Comparison of ENCODE assay signal across 7 cellular contexts in the genomic region with DNA sequence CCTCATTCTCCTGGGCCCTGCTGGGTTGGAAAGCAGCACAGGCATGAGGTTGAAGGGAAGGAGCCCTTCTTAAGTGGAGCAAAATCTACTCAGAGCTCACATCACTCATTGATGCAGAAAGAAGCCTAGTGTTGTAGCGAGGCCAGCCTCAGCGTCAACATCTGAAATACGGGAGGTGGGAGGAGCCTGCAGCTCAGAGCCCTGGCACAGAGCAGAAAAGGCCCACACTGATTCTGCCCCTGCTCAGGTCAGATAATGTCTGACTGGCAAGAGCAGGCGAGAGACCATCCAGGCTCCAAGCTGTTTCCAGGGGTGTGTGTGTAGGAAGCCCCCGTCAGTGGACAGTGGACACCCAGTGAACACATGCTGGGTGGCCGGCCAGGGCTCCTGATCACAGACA.
"Had no signal": no experiment of that assay in that cellular context is flagged by ENCODE, and none has a peak within 500 bp of the region (broad histone marks: within the 10 kb centered on the region; RNA-seq: fewer than 3 reads in every experiment).

No MANE protein-coding gene starts in this region.

- H3K27ac Mint-ChIP-seq: IgD-negative memory B cell had no signal

- ATAC-seq: K562 had no signal

- H3K4me1 Mint-ChIP-seq: IgD-negative memory B cell had no signal

- H3K4me3 ChIP-seq: K562 had no signal

- H3K27ac ChIP-seq: HL-60 had no signal

- H3K4me3 Mint-ChIP-seq: IgD-negative memory B cell had no signal

- FAIRE-seq: HTR-8/SVneo, K562 had no signal

- H3K27me3 Mint-ChIP-seq: IgD-negative memory B cell had no signal

- DNase-seq: IMR-90, KBM-7, KG1 had no signal

- H3K9me3 Mint-ChIP-seq: IgD-negative memory B cell had no signal
